Comparison of ENCODE assay signal across 23 cellular contexts in the genomic region with DNA sequence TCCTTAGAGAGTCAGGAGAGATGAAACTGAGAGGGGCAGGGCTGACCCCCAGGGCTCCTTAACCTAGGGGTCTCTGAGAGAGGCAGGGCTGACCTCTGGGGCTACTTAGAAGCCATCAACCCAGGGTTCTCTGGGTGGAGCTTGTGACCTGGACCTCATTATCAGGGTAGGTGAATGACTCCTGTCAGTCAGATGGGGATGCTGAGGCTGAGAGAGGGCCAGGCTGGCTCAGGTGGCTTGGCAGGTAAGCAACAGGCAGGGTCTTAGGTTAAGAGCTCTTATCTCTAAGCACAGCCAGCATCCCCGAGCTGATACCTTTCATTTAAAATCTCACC.
"Had no signal": no experiment of that assay in that cellular context is flagged by ENCODE, and none has a peak within 500 bp of the region (broad histone marks: within the 10 kb centered on the region; RNA-seq: fewer than 3 reads in every experiment).

No MANE protein-coding gene starts in this region.

- ATAC-seq: activated T-cell treated with anti-CD3 and anti-CD28 coated beads, Interleukin-2, amount 50 U/mL, for 72 hours; PC-3; T-cell had no signal

- H3K36me3 ChIP-seq: adrenal gland had no signal

- H3K9me3 ChIP-seq: adrenal gland had no signal

- H3K27ac ChIP-seq: adrenal gland had no signal

- H3K27me3 ChIP-seq: adrenal gland had no signal

- H3K4me3 ChIP-seq: adrenal gland had no signal

- DNase-seq: activated CD4-positive, alpha-beta memory T cell treated with anti-CD3 and anti-CD28 coated beads for 36 hours; activated CD4-positive, alpha-beta T cell treated with anti-CD3 and anti-CD28 coated beads, Interleukin-2, amount 10 ng/mL, durations not matched to agents 7 days and 5 days; activated CD4-positive, CD25-positive, alpha-beta regulatory T cell; activated gamma-delta T cell treated with Interleukin-2 at 50 U/mL for 16 hours; activated naive CD4-positive, alpha-beta T cell treated with anti-CD3 and anti-CD28 coated beads, Interleukin-2, amount 10 ng/mL, durations not matched to agents 7 days and 5 days; activated naive CD8-positive, alpha-beta T cell treated with anti-CD3 and anti-CD28 coated beads for 36 hours; activated T-cell treated with anti-CD3 and anti-CD28 coated beads, Interleukin-2, amount 50 U/mL, for 72 hours; adrenal gland; Kasumi-1; KBM-7; NCI-H1048; NCI-H146; NCI-H187 treated with DMSO at 0.1 percent for 48 hours; NCI-H2081 treated with DMSO at 0.1 percent for 48 hours; NCI-H2171; NCI-H345; NCI-H510A; NCI-H526 treated with DMSO at 0.1 percent for 48 hours; SHP77 treated with DMSO at 0.1 percent for 48 hours; T-cell; T-helper 2 cell; T1000 had no signal

- H3K4me1 ChIP-seq: adrenal gland had no signal
